Comparison of ENCODE assay signal across 20 cellular contexts in genomic region chr12:104557488-104558195, GRCh38.
DNase-seq lines count a peak whose midpoint lies in the region; ATAC-seq, FAIRE-seq and TF ChIP-seq lines count a peak whose summit lies in the region.
"Had no signal": no experiment of that assay in that cellular context is flagged by ENCODE, and none has a peak within 500 bp of the region (broad histone marks: within the 10 kb centered on the region; RNA-seq: fewer than 3 reads in every experiment).

No MANE protein-coding gene starts in this region.

- intact Hi-C loops in natural killer cell (cut with micrococcal nuclease) (no loop called here), mucosa of descending colon (cut with DNase I, micrococcal nuclease) (no loop called here)

- DNase-seq in natural killer cell treated with Interleukin-12 subunit alpha and Interleukin-12 subunit beta and Interleukin-15 and Interleukin-18, amount 100 ng/mL, for 72 hours (ENCODE audit: low spot score): no peak
- DNase-seq in natural killer cell (no peak), H1 (ENCODE audit: low read depth in 1 of 2, low spot score in 2 of 2) (no peak), mucosa of descending colon (no peak), NCI-H526 treated with DMSO at 0.1 percent for 48 hours (lab: John Stamatoyannopoulos, UW) (no peak), medulla oblongata (ENCODE audit: extremely low spot score) (no peak)
- DNase-seq in stimulated activated CD4-positive, alpha-beta T cell treated with anti-CD3 and anti-CD28 coated beads, Interleukin-15, amount 100 ng/mL, for 24 hours: no peak
- DNase-seq: AML-193, COR-L47, DMS 273 treated with DMSO at 0.1 percent for 48 hours, GDM1, NCI-H1092 treated with DMSO at 0.1 percent for 48 hours, NCI-H146, NCI-H2029 treated with DMSO at 0.1 percent for 48 hours, NCI-H2171 treated with DMSO at 0.1 percent for 48 hours, NCI-H774, Right ventricle myocardium superior had no signal

- ATAC-seq in natural killer cell treated with Interleukin-12 subunit alpha and Interleukin-12 subunit beta and Interleukin-15 and Interleukin-18, amount 100 ng/mL, for 72 hours: no peak
- no peak for ATAC-seq in natural killer cell
- no peak for ATAC-seq in mucosa of descending colon

- peak overlapping the region; percentile 55 for H2BK5ac ChIP-seq in H1 (ENCODE audit: low read depth, low read length)

- H3K14ac ChIP-seq in H1 (ENCODE audit: insufficient read length): no peak overlapping the region

- no peak overlapping the region for H3K56ac ChIP-seq in H1 (replicated peaks; ENCODE audit: insufficient read length, low read depth, low read length)

- TF ChIP-seq RAD21 in H1 (IDR thresholded peaks at IDR 0.05 in 1 of 2, conservative IDR thresholded peaks at IDR 0.05 in 1 of 2; ENCODE audit: low read depth in 2 of 2, low read length in 2 of 2): no peak

- no peak overlapping the region for H3K27ac ChIP-seq in H1 (ENCODE audit: low read depth, low read length)
- peak overlapping the region; percentile 1 for H3K27ac ChIP-seq in neutrophil
- H3K27ac ChIP-seq: 22Rv1 had no signal

- H2AFZ ChIP-seq in H1 (ENCODE audit: low read length): no peak overlapping the region

- H3K23ac ChIP-seq in H1 (ENCODE audit: insufficient read length): no peak overlapping the region

- no peak overlapping the region for H2BK12ac ChIP-seq in H1 (ENCODE audit: low read depth, low read length)

- H3K4me2 ChIP-seq in H1 (ENCODE audit: insufficient read depth in 1 of 2, low read depth in 2 of 2, low read length in 2 of 2): no peak overlapping the region

- no peak overlapping the region for H3K18ac ChIP-seq in H1 (ENCODE audit: extremely low read depth, low read length)

- H3K9me3 Mint-ChIP-seq in natural killer cell treated with Interleukin-12 subunit alpha and Interleukin-12 subunit beta and Interleukin-15 and Interleukin-18, amount 100 ng/mL, for 72 hours: peaks cover 3% of the 10 kb centered on the region
- H3K9me3 Mint-ChIP-seq in natural killer cell: no peaks in the 10 kb centered on the region

- H2BK15ac ChIP-seq in H1 (ENCODE audit: low read length): no peak overlapping the region

- no peak overlapping the region for H4K91ac ChIP-seq in H1 (replicated peaks; ENCODE audit: insufficient read length, low read length)

- H3K27me3 ChIP-seq in H1 (replicated peaks in 1 of 4; ENCODE audit: control insufficient read depth in 3 of 4, extremely low read depth in 1 of 4, insufficient read depth in 3 of 4, low read length in 3 of 4) (no peaks in the 10 kb centered on the region), neutrophil (no peaks in the 10 kb centered on the region)

- H3K27ac Mint-ChIP-seq in natural killer cell treated with Interleukin-12 subunit alpha and Interleukin-12 subunit beta and Interleukin-15 and Interleukin-18, amount 100 ng/mL, for 72 hours: peak overlapping the region; percentile 37 to 71
- peak overlapping the region in 1 of 2 donors; percentile 40 for H3K27ac Mint-ChIP-seq in natural killer cell

- no peak overlapping the region for H4K5ac ChIP-seq in H1 (ENCODE audit: insufficient read length, low read depth, low read length)

- H2BK20ac ChIP-seq in H1 (ENCODE audit: low read length): no peak overlapping the region

- H3K4me3 ChIP-seq in H1 (ENCODE audit: extremely low read depth in 1 of 4, insufficient read depth in 2 of 4, low read depth in 3 of 4, low read length in 4 of 4) (no peak overlapping the region), neutrophil (ENCODE audit: low read depth in 1 of 2, low read length in 1 of 2) (no peak overlapping the region), mucosa of descending colon (no peak overlapping the region)
- H3K4me3 ChIP-seq: HAP-1 had no signal

- no peaks in the 10 kb centered on the region for H3K79me2 ChIP-seq in H1 (ENCODE audit: control insufficient read depth in 1 of 2, insufficient read depth in 2 of 2, low read length in 2 of 2)

- H3K4me3 Mint-ChIP-seq in natural killer cell treated with Interleukin-12 subunit alpha and Interleukin-12 subunit beta and Interleukin-15 and Interleukin-18, amount 100 ng/mL, for 72 hours: no peak overlapping the region
- H3K4me3 Mint-ChIP-seq in natural killer cell: no peak overlapping the region

- FAIRE-seq in H1 (lab: Jason Lieb, UNC): no peak

- no peaks in the 10 kb centered on the region for H3K27me3 Mint-ChIP-seq in natural killer cell treated with Interleukin-12 subunit alpha and Interleukin-12 subunit beta and Interleukin-15 and Interleukin-18, amount 100 ng/mL, for 72 hours
- H3K27me3 Mint-ChIP-seq in natural killer cell (ENCODE audit: low read depth in 2 of 2): no peaks in the 10 kb centered on the region

- TF ChIP-seq POLR2A in H1 (IDR thresholded peaks at IDR 0.05; ENCODE audit: control extremely low read depth in 1 of 2, low read depth in 2 of 2, low read length in 2 of 2): no peak

- no peaks in the 10 kb centered on the region for H3K36me3 ChIP-seq in H1 (ENCODE audit: control insufficient read depth in 2 of 4, insufficient read depth in 4 of 4, low read length in 3 of 4)
- H3K36me3 ChIP-seq in neutrophil: no peaks in the 10 kb centered on the region
- no peaks in the 10 kb centered on the region for H3K36me3 ChIP-seq in mucosa of descending colon (ENCODE audit: low read depth)
- H3K36me3 ChIP-seq: HAP-1 had no signal

- no peak for TF ChIP-seq EP300 in H1 (IDR thresholded peaks at IDR 0.05; ENCODE audit: borderline replicate concordance in 1 of 2, low read depth in 2 of 2, low read length in 2 of 2)

- TF ChIP-seq CTCF in natural killer cell (IDR thresholded peaks at IDR 0.05) (no peak), H1 (IDR thresholded peaks at IDR 0.05; ENCODE audit: control extremely low read depth in 1 of 3, insufficient read depth in 1 of 3, low read depth in 1 of 3, low read length in 3 of 3) (no peak), neutrophil (IDR thresholded peaks at IDR 0.05) (no peak), mucosa of descending colon (IDR thresholded peaks at IDR 0.05) (no peak)

- WGBS in H1 (ENCODE audit: extremely low coverage in 1 of 2, insufficient coverage in 1 of 2, insufficient read length in 1 of 2, insufficient replicate concordance in 2 of 2, low coverage in 1 of 2, low lambda C conversion rate in 2 of 2, missing lambda C conversion rate in 1 of 2), 2 experiments: 93% methylated on average over 8 of the region's 13 CpGs; no CpG with 5 or more reads in 1 of the 2 experiments

- no peaks in the 10 kb centered on the region for H4K20me1 ChIP-seq in H1 (replicated peaks in 1 of 2; ENCODE audit: control insufficient read depth in 1 of 2, insufficient read depth in 2 of 2, low read length in 2 of 2)

- H3K79me1 ChIP-seq in H1 (ENCODE audit: low read depth, low read length): no peaks in the 10 kb centered on the region

- H3K4ac ChIP-seq in H1 (replicated peaks; ENCODE audit: insufficient read length, low read depth, low read length): no peak overlapping the region

- H3K4me1 Mint-ChIP-seq in natural killer cell treated with Interleukin-12 subunit alpha and Interleukin-12 subunit beta and Interleukin-15 and Interleukin-18, amount 100 ng/mL, for 72 hours (ENCODE audit: low read depth in 2 of 2): peaks cover 35 to 72% of the 10 kb centered on the region in 2 donors
- peaks cover 49 to 74% of the 10 kb centered on the region in 2 donors for H3K4me1 Mint-ChIP-seq in natural killer cell

- H4K8ac ChIP-seq in H1 (ENCODE audit: extremely low read depth, insufficient read depth, low read length): no peak overlapping the region; the same call in 1 of the 2 replicates

- H3K4me1 ChIP-seq in H1 (replicated peaks in 1 of 4; ENCODE audit: control insufficient read depth in 3 of 4, insufficient read depth in 4 of 4, low read length in 3 of 4) (no peaks in the 10 kb centered on the region), neutrophil (ENCODE audit: control insufficient read depth in 1 of 2, insufficient read depth in 1 of 2, low read depth in 1 of 2, low read length in 1 of 2) (peaks cover 10 to 31% of the 10 kb centered on the region in 2 experiments), mucosa of descending colon (ENCODE audit: low read depth) (no peaks in the 10 kb centered on the region)
- H3K4me1 ChIP-seq: HAP-1 had no signal

- CTCF ChIA-PET in H1 (lab: Charles Lee; ENCODE audit: partially characterized antibody): interaction anchor here (0.6 to 1.6 kb wide), 6 partner anchors 8 to 199 kb away, joined by 3 to 7 read pairs (median 3); no protein-coding TSS in a partner anchor

- peaks cover 8% of the 10 kb centered on the region for H3K36me3 Mint-ChIP-seq in natural killer cell treated with Interleukin-12 subunit alpha and Interleukin-12 subunit beta and Interleukin-15 and Interleukin-18, amount 100 ng/mL, for 72 hours
- no peaks in the 10 kb centered on the region for H3K36me3 Mint-ChIP-seq in natural killer cell

- POLR2A ChIA-PET in H1 (lab: Charles Lee; ENCODE audit: partially characterized antibody): no interaction called here

- no peak overlapping the region for H3K9ac ChIP-seq in H1 (replicated peaks in 1 of 4; ENCODE audit: extremely low read depth in 1 of 4, low read depth in 3 of 4, low read length in 3 of 4)

- H3K23me2 ChIP-seq in H1 (ENCODE audit: low read depth, low read length): no peaks in the 10 kb centered on the region

- no peak overlapping the region for H2BK120ac ChIP-seq in H1 (replicated peaks; ENCODE audit: low read depth, low read length)

- no peak overlapping the region for H2AK5ac ChIP-seq in H1 (ENCODE audit: low read depth, low read length)

- H3K9me3 ChIP-seq in H1 (ENCODE audit: insufficient read depth in 2 of 2, low read depth in 1 of 2, low read length in 1 of 2) (peaks cover 0 to 9% of the 10 kb centered on the region in 2 experiments; a peak in 1 of 4 replicates), neutrophil (no peaks in the 10 kb centered on the region), mucosa of descending colon (no peaks in the 10 kb centered on the region)

TF ChIP-seq in H1, 55 proteins besides CTCF, POLR2A, EP300 and RAD21:
- TF ChIP-seq SP2 (IDR thresholded peaks at IDR 0.05; ENCODE audit: low read length): no peak
